ENCODE assay signal across 16 cellular contexts in genomic region chr11:26332572-26332915, GRCh38. TPM values are rescaled to one million over a fixed set of nuclear protein-coding genes. Genes with fewer than 3 reads are reported as not detected.
DNase-seq lines count a peak whose midpoint lies in the region; ATAC-seq and TF ChIP-seq lines count a peak whose summit lies in the region.
"Had no signal": no experiment of that assay in that cellular context is flagged by ENCODE, and none has a peak within 500 bp of the region (broad histone marks: within the 10 kb centered on the region; RNA-seq: fewer than 3 reads in every experiment).

No MANE protein-coding gene starts in this region.

- no peak for TF ChIP-seq EP300 in neural cell (conservative IDR thresholded peaks at IDR 0.05; ENCODE audit: poor library complexity, severe bottlenecking)

- TF ChIP-seq RAD21 in neural cell (conservative IDR thresholded peaks at IDR 0.05): no peak

- DNase-seq in NT2/D1 (ENCODE audit: low read depth, low spot score) (no peak), fibroblast of gingiva (ENCODE audit: low read depth) (peak; percentile 27), SKM-1 treated with dmso at 0.1 percent for 144 hours (lab: John Stamatoyannopoulos, UW; ENCODE audit: unreplicated experiment) (no peak), NCI-H1694 treated with DMSO at 0.1 percent for 48 hours (lab: John Stamatoyannopoulos, UW) (no peak)
- DNase-seq in activated CD8-positive, alpha-beta memory T cell treated with anti-CD3 and anti-CD28 coated beads, Interleukin-2, amount 50 U/mL, for 48 hours: no peak
- DNase-seq: activated CD8-positive, alpha-beta memory T cell treated with anti-CD3 and anti-CD28 coated beads, Interleukin-2, amount 50 U/mL, for 4 hours; activated naive CD4-positive, alpha-beta T cell treated with anti-CD3 and anti-CD28 coated beads, Interleukin-2, amount 50 U/mL, for 16 hours; naive thymus-derived CD8-positive, alpha-beta T cell; stimulated activated CD4-positive, alpha-beta T cell treated with anti-CD3 and anti-CD28 coated beads, Interleukin-4, amount 100 ng/mL, for 24 hours had no signal

- H3K9me3 ChIP-seq in NT2/D1 (ENCODE audit: insufficient read depth, low read length): no peaks in the 10 kb centered on the region
- H3K9me3 ChIP-seq in neural cell (ENCODE audit: low read length): no peaks in the 10 kb centered on the region
- H3K9me3 ChIP-seq: Caco-2, sigmoid colon, uterus had no signal

- TF ChIP-seq CTCF in neural cell (IDR thresholded peaks at IDR 0.05; ENCODE audit: poor library complexity, severe bottlenecking): no peak

- ATAC-seq in HG03460 (IDR thresholded peaks at IDR 0.05; ENCODE audit: unreplicated experiment): no peak
- ATAC-seq: naive thymus-derived CD8-positive, alpha-beta T cell had no signal

- peak overlapping the region; percentile 58 for H2AFZ ChIP-seq in ACC112 (ENCODE audit: low read length, unreplicated experiment)
- no peak overlapping the region for H2AFZ ChIP-seq in neural cell (ENCODE audit: low read depth, low read length)

- H3K27ac ChIP-seq in ACC112 (ENCODE audit: low read depth, low read length): peak overlapping the region; percentile 9; the same call in 1 of the 2 replicates
- H3K27ac ChIP-seq in neural cell (ENCODE audit: low read length): no peak overlapping the region
- H3K27ac ChIP-seq: cardiac muscle cell, sigmoid colon, uterus had no signal

- H3K9ac ChIP-seq in NT2/D1 (ENCODE audit: insufficient read length, low read depth) (no peak overlapping the region), neural cell (ENCODE audit: low read length) (peak overlapping the region; percentile 8)

- peaks cover 44% of the 10 kb centered on the region for H3K4me1 ChIP-seq in ACC112 (ENCODE audit: control insufficient read depth, insufficient read depth, low read length, unreplicated experiment)
- no peaks in the 10 kb centered on the region for H3K4me1 ChIP-seq in NT2/D1 (ENCODE audit: insufficient read depth, insufficient read length)
- H3K4me1 ChIP-seq: Caco-2, uterus had no signal

- no peak overlapping the region for H3K4me2 ChIP-seq in neural cell (ENCODE audit: low read length)

- H3K79me2 ChIP-seq in ACC112 (ENCODE audit: control insufficient read depth, insufficient read depth, low read length, unreplicated experiment) (no peaks in the 10 kb centered on the region), neural cell (replicated peaks; ENCODE audit: insufficient read depth, low read length) (no peaks in the 10 kb centered on the region)

- H3K36me3 ChIP-seq in ACC112 (ENCODE audit: insufficient read depth, low read length) (no peaks in the 10 kb centered on the region), NT2/D1 (ENCODE audit: insufficient read depth, insufficient read length, low read length) (no peaks in the 10 kb centered on the region), neural cell (ENCODE audit: insufficient read depth, low read length) (no peaks in the 10 kb centered on the region)
- H3K36me3 ChIP-seq: cardiac muscle cell, sigmoid colon, uterus had no signal

- no peaks in the 10 kb centered on the region for H4K20me1 ChIP-seq in neural cell (ENCODE audit: insufficient read depth)

- no peaks in the 10 kb centered on the region for H3F3A ChIP-seq in neural cell (ENCODE audit: insufficient read depth, low read length, poor library complexity, severe bottlenecking)

- H3K4me3 ChIP-seq in ACC112 (ENCODE audit: low read depth, low read length): peak overlapping the region; percentile 73
- H3K4me3 ChIP-seq in NT2/D1 (ENCODE audit: insufficient read length, low read depth): peak overlapping the region; percentile 18
- peak overlapping the region; percentile 65 for H3K4me3 ChIP-seq in neural cell (ENCODE audit: low read length)
- H3K4me3 ChIP-seq: uterus had no signal

- H3K27me3 ChIP-seq in ACC112 (ENCODE audit: insufficient read depth, low read length): no peaks in the 10 kb centered on the region
- H3K27me3 ChIP-seq in NT2/D1 (ENCODE audit: insufficient read depth, insufficient read length): no peaks in the 10 kb centered on the region
- no peaks in the 10 kb centered on the region for H3K27me3 ChIP-seq in neural cell (ENCODE audit: insufficient read depth, low read depth, low read length)
- H3K27me3 ChIP-seq: cardiac muscle cell, uterus had no signal

- H3K9me2 ChIP-seq in neural cell (ENCODE audit: insufficient read depth, low read length): no peaks in the 10 kb centered on the region

TF ChIP-seq in neural cell, 6 proteins besides CTCF, POLR2A, EP300 and RAD21:
- no peak for TF ChIP-seq MXI1 (conservative IDR thresholded peaks at IDR 0.05; ENCODE audit: poor library complexity, severe bottlenecking)
- no peak for TF ChIP-seq REST (IDR thresholded peaks at IDR 0.05; ENCODE audit: borderline replicate concordance)
- no peak for TF ChIP-seq SMC3 (conservative IDR thresholded peaks at IDR 0.05; ENCODE audit: poor library complexity)
- TF ChIP-seq TAF1 (IDR thresholded peaks at IDR 0.05; ENCODE audit: low read depth): no peak

RNA-seq across cellular contexts. Expression of gene ANO3, which starts 0.6 kb away (rescaled TPM):
- 0.08 TPM in 1 of 2 replicates, not detected in the other for polyA plus RNA-seq in neural cell
- 0.12 TPM in 1 of 2 replicates, not detected in the other for polyA minus RNA-seq in neural cell
- polyA plus RNA-seq: cardiac muscle cell; naive thymus-derived CD8-positive, alpha-beta T cell had no signal

Comparison
In these comparisons a context has a peak if more than half of its experiments do, and no peak if none do; other contexts are left out.
1. H3K4me3 ChIP-seq: peak in every context shown above with its lines; median percentile 73 in ACC112; 65 in neural cell; 18 in NT2/D1.